In genomic region chr1:182616130-182617074, GRCh38 we compare ENCODE assay signal across 8 cellular contexts. TPM values are rescaled to one million over a fixed set of nuclear protein-coding genes. Genes with fewer than 3 reads are reported as not detected.
A peak's percentile ranks its signal among the peaks of the same experiment; 100 is the strongest.
DNase-seq lines count a peak whose midpoint lies in the region; ATAC-seq and TF ChIP-seq lines count a peak whose summit lies in the region.

No MANE protein-coding gene starts in this region.

- no peaks in the 10 kb centered on the region for H3K9me3 ChIP-seq in muscle layer of duodenum (ENCODE audit: control insufficient read depth in 1 of 2, low read length in 2 of 2)

- H3K36me3 ChIP-seq in muscle layer of duodenum (ENCODE audit: control insufficient read depth in 1 of 2, insufficient read depth in 2 of 2, low read length in 2 of 2), result no peaks in the 10 kb centered on the region

- peaks cover 0 to 19% (median 0%) of the 10 kb centered on the region in 45 donors for H3K27me3 ChIP-seq in dorsolateral prefrontal cortex
- no peaks in the 10 kb centered on the region for H3K27me3 ChIP-seq in muscle layer of duodenum (ENCODE audit: low read depth, low read length)

- DNase-seq in NCI-H2227 (lab: John Stamatoyannopoulos, UW; ENCODE audit: unreplicated experiment) (peak; percentile 84), dorsolateral prefrontal cortex (peak in 6 of 10 donors; percentile 39 to 75 (median 67)), DMS114 treated with DMSO at 0.1 percent for 48 hours (lab: John Stamatoyannopoulos, UW; ENCODE audit: unreplicated experiment) (no peak)
- peak; percentile 83 for DNase-seq in activated CD4-positive, alpha-beta T cell treated with anti-CD3 and anti-CD28 coated beads, Interleukin-2, amount 50 U/mL, for 1 hour
- DNase-seq in stimulated activated CD8-positive, alpha-beta memory T cell treated with anti-CD3 and anti-CD28 coated beads, Interleukin-7, amount 100 ng/mL, for 1 hour (ENCODE audit: low read depth in 2 of 2), result peak; percentile 57 to 63

- TF ChIP-seq CTCF in dorsolateral prefrontal cortex (IDR thresholded peaks at IDR 0.05 in 54 of 56, conservative IDR thresholded peaks at IDR 0.05 in 2 of 56; ENCODE audit: low read depth in 1 of 56, partially characterized antibody in 56 of 56), result no peak

- peak overlapping the region in 49 of 59 donors; percentile 5 to 77 (median 61) for H3K4me3 ChIP-seq in dorsolateral prefrontal cortex
- H3K4me3 ChIP-seq in muscle layer of duodenum (ENCODE audit: low read depth in 1 of 2, low read length in 2 of 2), result peak overlapping the region; percentile 53 to 55

- intact Hi-C loops in dorsolateral prefrontal cortex (cut with DNase I), result no loop called here

- H3K27ac ChIP-seq in dorsolateral prefrontal cortex, result peak overlapping the region in 48 of 59 donors; percentile 54 to 96 (median 87)
- no peak overlapping the region for H3K27ac ChIP-seq in muscle layer of duodenum (ENCODE audit: low read length)

- ATAC-seq in GM18909 (IDR thresholded peaks at IDR 0.05; ENCODE audit: poor library complexity, unreplicated experiment) (peak; percentile 74), HG03135 (IDR thresholded peaks at IDR 0.05; ENCODE audit: unreplicated experiment) (peak; percentile 67)

- peaks cover 7 to 10% of the 10 kb centered on the region in 2 donors for H3K4me1 ChIP-seq in muscle layer of duodenum (ENCODE audit: control insufficient read depth in 1 of 2, insufficient read depth in 2 of 2, low read length in 2 of 2)

RNA-seq across cellular contexts. Expression of gene RGS16, which starts 12.2 kb away (rescaled TPM):
- 10 to 100 TPM in 14 of 120 experiments, 1 to 10 TPM in 106; 1.0 to 20.8 (median 3.8) TPM for total RNA-seq in dorsolateral prefrontal cortex

RNA-seq across cellular contexts. Expression of gene RNASEL, which starts 27.3 kb away (rescaled TPM):
- 10 to 100 TPM in 1 of 120 experiments, 1 to 10 TPM in 119; 3.9 to 10.1 (median 7.3) TPM for total RNA-seq in dorsolateral prefrontal cortex
